In the genomic region with DNA sequence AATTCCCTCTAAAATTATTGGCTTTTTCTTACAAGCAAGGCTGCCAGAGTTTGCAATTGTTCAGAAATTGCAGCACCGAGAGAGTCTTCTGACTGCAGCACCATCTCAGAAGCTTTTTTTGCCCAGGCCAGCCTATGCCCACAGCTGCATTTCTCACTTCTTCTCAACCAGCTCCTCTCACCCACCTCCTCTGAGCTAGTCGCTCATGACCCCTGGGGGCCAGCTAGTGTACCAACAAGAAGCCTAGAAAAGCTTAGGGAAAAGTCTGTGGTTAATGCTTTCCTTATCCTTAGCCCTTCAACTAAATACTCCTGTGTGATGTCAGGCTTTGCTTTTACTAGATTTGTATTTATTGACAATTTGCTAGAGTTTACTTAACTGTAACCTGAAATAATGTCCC, we compare ENCODE assay signal across 8 cellular contexts.
A peak's percentile ranks its signal among the peaks of the same experiment; 100 is the strongest.
DNase-seq lines count a peak whose midpoint lies in the region; ATAC-seq and TF ChIP-seq lines count a peak whose summit lies in the region.

No MANE protein-coding gene starts in this region.

- no peaks in the 10 kb centered on the region for H3K4me1 ChIP-seq in upper lobe of right lung

- CTCF ChIA-PET in activated B cell treated with CpG ODN at 0.5 μM for 24 hours (lab: Charles Lee): interaction anchor here (1.0 to 1.4 kb wide), 4 partner anchors 641 to 804 kb away, joined by 3 to 13 read pairs (median 3); no protein-coding TSS in a partner anchor

- intact Hi-C loops in activated B cell treated with CpG ODN at 0.5 μM for 24 hours (cut with micrococcal nuclease): loop anchor here (1.0 to 5.0 kb wide), 3 partner anchors 446 to 800 kb away; no protein-coding TSS in a partner anchor
- intact Hi-C loops in upper lobe of right lung (cut with DNase I): no loop called here

- H3K4me3 ChIP-seq in upper lobe of right lung: no peak overlapping the region

- H3K36me3 ChIP-seq in upper lobe of right lung: no peaks in the 10 kb centered on the region

- H3K27ac Mint-ChIP-seq in activated B cell treated with CpG ODN at 0.5 μM for 24 hours: no peak overlapping the region

- POLR2A ChIA-PET in activated B cell treated with CpG ODN at 0.5 μM for 24 hours (lab: Charles Lee): no interaction called here

- DNase-seq in Caki2 (ENCODE audit: low read depth): peak; percentile 28
- peak; percentile 69 for DNase-seq in MV-4-11 (lab: John Stamatoyannopoulos, UW)
- DNase-seq in activated B cell treated with CpG ODN at 0.5 μM for 24 hours: no peak
- peak; percentile 25 for DNase-seq in iPS DF 4.7 (ENCODE audit: extremely low read depth, low spot score)
- no peak for DNase-seq in upper lobe of right lung
- DNase-seq in activated CD4-positive, alpha-beta T cell treated with anti-CD3 and anti-CD28 coated beads for 1 hour: no peak

- no peaks in the 10 kb centered on the region for H3K27me3 ChIP-seq in upper lobe of right lung

- in situ Hi-C loops in Caki2 (cut with HindIII; ENCODE audit: low pct_unique_long_range_greater_than_20kb, low sequenced_read_pairs): no loop called here

- ATAC-seq in GM19395 (IDR thresholded peaks at IDR 0.05; ENCODE audit: unreplicated experiment) (peak; percentile 75), activated B cell treated with CpG ODN at 0.5 μM for 24 hours (ENCODE audit: low read depth) (peak; percentile 54), upper lobe of right lung (peak; percentile 58), HG03039 (IDR thresholded peaks at IDR 0.05; ENCODE audit: unreplicated experiment) (no peak)

- H3K9me3 ChIP-seq in upper lobe of right lung: no peaks in the 10 kb centered on the region

- H3K27ac ChIP-seq in upper lobe of right lung: no peak overlapping the region

- H3K27me3 Mint-ChIP-seq in activated B cell treated with CpG ODN at 0.5 μM for 24 hours: peaks cover 2% of the 10 kb centered on the region

- no peaks in the 10 kb centered on the region for H3K36me3 Mint-ChIP-seq in activated B cell treated with CpG ODN at 0.5 μM for 24 hours (ENCODE audit: low read depth)

- no peaks in the 10 kb centered on the region for H3K9me3 Mint-ChIP-seq in activated B cell treated with CpG ODN at 0.5 μM for 24 hours

- TF ChIP-seq CTCF in activated B cell treated with CpG ODN at 0.5 μM for 24 hours (IDR thresholded peaks at IDR 0.05) (no peak), upper lobe of right lung (IDR thresholded peaks at IDR 0.05) (peak; percentile 37)

- no peaks in the 10 kb centered on the region for H3K4me1 Mint-ChIP-seq in activated B cell treated with CpG ODN at 0.5 μM for 24 hours

- no peak overlapping the region for H3K4me3 Mint-ChIP-seq in activated B cell treated with CpG ODN at 0.5 μM for 24 hours

Comparison
In these comparisons a context has a peak if more than half of its experiments do, and no peak if none do; other contexts are left out.
1. DNase-seq: peak in Caki2 (single experiment), MV-4-11 (single experiment) and iPS DF 4.7 (single experiment); none in activated B cell treated with CpG ODN at 0.5 μM for 24 hours (single experiment), upper lobe of right lung (single experiment) and activated CD4-positive, alpha-beta T cell treated with anti-CD3 and anti-CD28 coated beads for 1 hour (single experiment).